9 cellular contexts compared by ENCODE assay signal in genomic region chr1:32336963-32337675, GRCh38. TPM values are rescaled to one million over a fixed set of nuclear protein-coding genes. Genes with fewer than 3 reads are reported as not detected.
DNase-seq lines count a peak whose midpoint lies in the region; ATAC-seq and TF ChIP-seq lines count a peak whose summit lies in the region.
"Had no signal": no experiment of that assay in that cellular context is flagged by ENCODE, and none has a peak within 500 bp of the region (broad histone marks: within the 10 kb centered on the region; RNA-seq: fewer than 3 reads in every experiment).

No MANE protein-coding gene starts in this region.

- H3K9me3 ChIP-seq in lung (ENCODE audit: control insufficient read depth in 2 of 2, insufficient read depth in 1 of 2, low read length in 1 of 2) = no peaks in the 10 kb centered on the region
- H3K9me3 ChIP-seq: A549 had no signal

- peaks cover 0 to 25% of the 10 kb centered on the region in 2 donors for H3K4me1 ChIP-seq in lung (ENCODE audit: control insufficient read depth in 2 of 2, insufficient read depth in 2 of 2, low read length in 2 of 2)

- no peaks in the 10 kb centered on the region for H3K27me3 ChIP-seq in lung (ENCODE audit: control insufficient read depth, insufficient read depth)

- TF ChIP-seq CTCF in lung (IDR thresholded peaks at IDR 0.05; ENCODE audit: control extremely low read depth, extremely low read depth) = no peak

- H3K27ac ChIP-seq in lung (ENCODE audit: low read depth in 1 of 2, low read length in 1 of 2) = peak overlapping the region in 1 of 2 donors; percentile 26

- WGBS in lung, 2 donors = 21 to 40% methylated on average over 8 of the region's 8 CpGs

- H3K36me3 ChIP-seq in lung (ENCODE audit: control insufficient read depth in 2 of 2, insufficient read depth in 2 of 2, low read length in 2 of 2) = peaks cover 6 to 10% of the 10 kb centered on the region in 2 donors

- no peak overlapping the region for H3K4me3 ChIP-seq in lung

- ATAC-seq in lung (ENCODE audit: insufficient read depth, low FRiP score) (no peak), HG02798 (IDR thresholded peaks at IDR 0.05; ENCODE audit: poor library complexity, unreplicated experiment) (no peak)

- peak; percentile 27 for DNase-seq in NK-92 treated with Interleukin-12 subunit alpha and Interleukin-12 subunit beta, amount 100 ng/mL, for 24 hours (lab: John Stamatoyannopoulos, UW)
- DNase-seq in NK-92 (lab: John Stamatoyannopoulos, UW; ENCODE audit: unreplicated experiment) = no peak
- DNase-seq in RPMI8226 = peak; percentile 85
- DNase-seq in astrocyte of the hippocampus (ENCODE audit: low read depth, low spot score) = peak; percentile 58
- peak; percentile 65 for DNase-seq in lung (ENCODE audit: low spot score)
- DNase-seq in NCI-H774 (lab: John Stamatoyannopoulos, UW) = no peak
- DNase-seq in mucosa of gallbladder (ENCODE audit: low spot score) = no peak

RNA-seq across cellular contexts. Expression of gene MARCKSL1, which starts 1.1 kb away (rescaled TPM):
- total RNA-seq in lung (10 to 100 TPM; 37.9 to 78.4 TPM), mucosa of gallbladder (303 TPM)
- polyA plus RNA-seq in lung = 10 to 100 TPM; 28.4 to 41.2 TPM

RNA-seq across cellular contexts. Expression of gene FAM229A, which starts 25.2 kb away (rescaled TPM):
- total RNA-seq in lung (1 to 10 TPM; 2.2 to 7.0 TPM), mucosa of gallbladder (11.1 TPM)
- 1 to 10 TPM; 3.2 to 7.2 TPM for polyA plus RNA-seq in lung

RNA-seq across cellular contexts. Expression of gene TSSK3, which starts 25.2 kb away (rescaled TPM):
- total RNA-seq in lung = 1 to 10 TPM in 1 of 2 donors, under 1 TPM in 1; 0.46 to 1.4 TPM
- 1 to 10 TPM in 1 of 2 donors, under 1 TPM in 1; 0.37 to 1.0 TPM for polyA plus RNA-seq in lung
- total RNA-seq in mucosa of gallbladder = 3.3 TPM

RNA-seq across cellular contexts. Expression of gene HDAC1, which starts 45.2 kb away (rescaled TPM):
- total RNA-seq in lung (10 to 100 TPM; 66.2 to 90.4 TPM), mucosa of gallbladder (166 TPM)
- 10 to 100 TPM; 47.3 to 78.8 TPM for polyA plus RNA-seq in lung

RNA-seq across cellular contexts. Expression of gene BSDC1, which starts 57.1 kb away (rescaled TPM):
- 10 to 100 TPM; 58.7 to 80.5 TPM for total RNA-seq in lung
- 10 to 100 TPM; 32.8 to 38.0 TPM for polyA plus RNA-seq in lung
- 101 TPM for total RNA-seq in mucosa of gallbladder

Comparison
In these comparisons a context has a peak if more than half of its experiments do, and no peak if none do; other contexts are left out.
1. DNase-seq: peak in NK-92 treated with Interleukin-12 subunit alpha and Interleukin-12 subunit beta, amount 100 ng/mL, for 24 hours (single experiment), RPMI8226 (single experiment), astrocyte of the hippocampus (single experiment) and lung (single experiment); none in NK-92 (single experiment), NCI-H774 (single experiment) and mucosa of gallbladder (single experiment).